In genomic region chr22:45785458-45785857, GRCh38 we compare ENCODE assay signal across 11 cellular contexts.
DNase-seq lines count a peak whose midpoint lies in the region; ATAC-seq, FAIRE-seq and TF ChIP-seq lines count a peak whose summit lies in the region.
"Had no signal": no experiment of that assay in that cellular context is flagged by ENCODE, and none has a peak within 500 bp of the region (broad histone marks: within the 10 kb centered on the region; RNA-seq: fewer than 3 reads in every experiment).

No MANE protein-coding gene starts in this region.

- no peak overlapping the region for H2AFZ ChIP-seq in keratinocyte (ENCODE audit: control insufficient read depth, low read length)

- H3K27ac Mint-ChIP-seq in stimulated activated naive B cell treated with anti-CD40 and anti-IgM and Interleukin-4, amounts not matched to agents 10 μg/mL and 1 μg/mL and 100 μg/mL, for 72 hours = peak overlapping the region; percentile 9

- H3K9me3 Mint-ChIP-seq in stimulated activated naive B cell treated with anti-CD40 and anti-IgM and Interleukin-4, amounts not matched to agents 10 μg/mL and 1 μg/mL and 100 μg/mL, for 72 hours = no peaks in the 10 kb centered on the region

- TF ChIP-seq CTCF in RWPE2 (IDR thresholded peaks at IDR 0.05; ENCODE audit: poor library complexity, severe bottlenecking) (no peak), keratinocyte (optimal IDR thresholded peaks at IDR 0.05 in 1 of 3, IDR thresholded peaks at IDR 0.05 in 1 of 3, conservative IDR thresholded peaks at IDR 0.05 in 1 of 3; ENCODE audit: extremely low read depth in 1 of 3, insufficient read depth in 2 of 3, low read length in 3 of 3) (no peak)

- no peaks in the 10 kb centered on the region for H3K27me3 Mint-ChIP-seq in stimulated activated naive B cell treated with anti-CD40 and anti-IgM and Interleukin-4, amounts not matched to agents 10 μg/mL and 1 μg/mL and 100 μg/mL, for 72 hours

- H3K36me3 ChIP-seq in RWPE2 (ENCODE audit: low read depth) (no peaks in the 10 kb centered on the region; the same call in 1 of the 2 replicates), keratinocyte (ENCODE audit: control insufficient read depth in 2 of 2, extremely low read depth in 1 of 2, insufficient read depth in 2 of 2, low read length in 2 of 2) (no peaks in the 10 kb centered on the region)
- H3K36me3 ChIP-seq: SJCRH30, uterus had no signal

- H3K36me3 Mint-ChIP-seq in stimulated activated naive B cell treated with anti-CD40 and anti-IgM and Interleukin-4, amounts not matched to agents 10 μg/mL and 1 μg/mL and 100 μg/mL, for 72 hours = peaks cover 22 to 37% of the 10 kb centered on the region in 2 donors

- DNase-seq in HPDE6-E6E7 (ENCODE audit: extremely low spot score) = peak; percentile 35
- DNase-seq in RWPE2 (ENCODE audit: low spot score) = no peak
- no peak for DNase-seq in keratinocyte (ENCODE audit: low read depth, low spot score)
- no peak for DNase-seq in stimulated activated naive B cell treated with anti-CD40 and anti-IgM and Interleukin-4, amounts not matched to agents 10 μg/mL and 1 μg/mL and 100 μg/mL, for 72 hours
- no peak for DNase-seq in dedifferentiated amniotic fluid mesenchymal stem cell (ENCODE audit: extremely low spot score)
- DNase-seq in SW480 (ENCODE audit: low spot score) = no peak
- DNase-seq: central memory CD4-positive, alpha-beta T cell; NCI-H2171; SJCRH30; uterus had no signal

- dilution Hi-C loops in keratinocyte (cut with MboI; ENCODE audit: extremely low pct_ligation_motif_present, low sequenced_read_pairs) = no loop called here

- H3K27ac ChIP-seq in RWPE2 (ENCODE audit: poor library complexity, severe bottlenecking) (peak overlapping the region; percentile 39), keratinocyte (ENCODE audit: control insufficient read depth, insufficient read depth, low read length) (peak overlapping the region; percentile 48)
- H3K27ac ChIP-seq: SJCRH30, uterus had no signal

- peak overlapping the region; percentile 19 for H3K9ac ChIP-seq in keratinocyte (ENCODE audit: control insufficient read depth, extremely low read depth, insufficient read depth, low read length)

- ATAC-seq in RWPE2 (ENCODE audit: low read depth) (peak; percentile 93), HG02973 (IDR thresholded peaks at IDR 0.05; ENCODE audit: unreplicated experiment) (no peak)
- no peak for ATAC-seq in stimulated activated naive B cell treated with anti-CD40 and anti-IgM and Interleukin-4, amounts not matched to agents 10 μg/mL and 1 μg/mL and 100 μg/mL, for 72 hours (replicated peaks)

- peaks cover 5% of the 10 kb centered on the region for H3K79me2 ChIP-seq in keratinocyte (ENCODE audit: control insufficient read depth, insufficient read depth, low read length)

- H3K9me3 ChIP-seq in RWPE2 (ENCODE audit: severe bottlenecking) (no peaks in the 10 kb centered on the region), keratinocyte (ENCODE audit: control insufficient read depth, low read depth, low read length) (no peaks in the 10 kb centered on the region)
- H3K9me3 ChIP-seq: uterus had no signal

- no peaks in the 10 kb centered on the region for H3K27me3 ChIP-seq in RWPE2 (ENCODE audit: insufficient read depth, poor library complexity, severe bottlenecking)
- no peaks in the 10 kb centered on the region for H3K27me3 ChIP-seq in keratinocyte (ENCODE audit: control insufficient read depth, extremely low read depth, insufficient read depth, low read length)
- H3K27me3 ChIP-seq: SJCRH30, uterus had no signal

- peaks cover 11 to 26% of the 10 kb centered on the region in 2 donors for H3K4me1 Mint-ChIP-seq in stimulated activated naive B cell treated with anti-CD40 and anti-IgM and Interleukin-4, amounts not matched to agents 10 μg/mL and 1 μg/mL and 100 μg/mL, for 72 hours

- H3K4me3 Mint-ChIP-seq in stimulated activated naive B cell treated with anti-CD40 and anti-IgM and Interleukin-4, amounts not matched to agents 10 μg/mL and 1 μg/mL and 100 μg/mL, for 72 hours = no peak overlapping the region

- H3K4me3 ChIP-seq in RWPE2 (ENCODE audit: severe bottlenecking) (no peak overlapping the region), keratinocyte (ENCODE audit: control insufficient read depth in 2 of 3, extremely low read depth in 1 of 3, insufficient read depth in 2 of 3, low read depth in 1 of 3, low read length in 3 of 3) (no peak overlapping the region)
- H3K4me3 ChIP-seq: SJCRH30, uterus had no signal

- no peaks in the 10 kb centered on the region for H3K9me1 ChIP-seq in keratinocyte (ENCODE audit: control insufficient read depth, extremely low read depth, insufficient read depth, low read length)

- H3K4me2 ChIP-seq in keratinocyte (ENCODE audit: control insufficient read depth, extremely low read depth, insufficient read depth, low read depth, low read length) = no peak overlapping the region

- FAIRE-seq in keratinocyte (lab: Jason Lieb, UNC) = peak; percentile 79

- H3K4me1 ChIP-seq in RWPE2 (ENCODE audit: insufficient read depth, poor library complexity, severe bottlenecking) (peaks cover 20% of the 10 kb centered on the region), keratinocyte (ENCODE audit: control insufficient read depth, extremely low read depth, insufficient read depth, low read length) (peaks cover 20% of the 10 kb centered on the region)
- H3K4me1 ChIP-seq: SJCRH30, uterus had no signal

- H4K20me1 ChIP-seq in keratinocyte (ENCODE audit: control insufficient read depth, extremely low read depth, insufficient read depth, low read length) = no peaks in the 10 kb centered on the region
